ENCODE assay signal across 32 cellular contexts in the genomic region with DNA sequence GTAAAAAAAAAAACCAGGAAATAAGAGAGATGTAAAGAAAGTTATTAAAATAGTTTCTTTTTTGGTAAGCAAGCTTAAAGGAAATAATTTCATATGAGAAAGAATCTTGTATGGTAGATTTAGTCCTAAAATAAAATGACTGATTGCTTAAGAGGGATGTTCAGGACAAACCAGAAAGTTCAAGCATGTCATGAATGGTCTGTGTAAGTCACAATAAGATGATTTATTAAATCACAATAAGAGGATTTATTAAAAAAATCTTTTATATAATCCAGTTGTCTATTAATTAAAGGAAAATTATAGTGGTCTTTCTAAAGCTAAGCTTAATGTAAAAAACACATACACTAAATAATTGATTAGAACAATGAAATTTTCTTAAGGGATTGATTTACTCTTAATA.
DNase-seq lines count a peak whose midpoint lies in the region.
"Had no signal": no experiment of that assay in that cellular context is flagged by ENCODE, and none has a peak within 500 bp of the region (broad histone marks: within the 10 kb centered on the region; RNA-seq: fewer than 3 reads in every experiment).

No MANE protein-coding gene starts in this region.

- H3K9me3 Mint-ChIP-seq in activated naive CD4-positive, alpha-beta T cell treated with anti-CD3 and anti-CD28 coated beads for 36 hours = peaks cover 11% of the 10 kb centered on the region

- no peaks in the 10 kb centered on the region for H3K4me1 ChIP-seq in mesendoderm (ENCODE audit: control insufficient read depth, low read depth, low read length)
- H3K4me1 ChIP-seq: esophagus squamous epithelium had no signal

- H3K27ac Mint-ChIP-seq in activated naive CD4-positive, alpha-beta T cell treated with anti-CD3 and anti-CD28 coated beads for 36 hours = no peak overlapping the region
- H3K27ac Mint-ChIP-seq: activated B cell treated with CpG ODN at 0.5 μM for 24 hours; B cell; CD4-positive, alpha-beta memory T cell; immature natural killer cell; nephron; stimulated activated naive B cell treated with anti-CD40 and anti-IgM and Interleukin-4, amounts not matched to agents 10 μg/mL and 1 μg/mL and 100 μg/mL, for 72 hours; T-helper 1 cell treated with Interleukin-12 subunit alpha and Interleukin-12 subunit beta and Interleukin-4 antibody, amounts not matched to agents 30 μg/mL and 1 μg/mL, for 36 hours had no signal

- no peak overlapping the region for H3K9ac ChIP-seq in mesendoderm (ENCODE audit: low read length)
- H3K9ac ChIP-seq: SK-N-SH had no signal

- H2BK120ac ChIP-seq in mesendoderm (ENCODE audit: low read depth, low read length) = no peak overlapping the region

- no peak overlapping the region for H3K4me3 Mint-ChIP-seq in activated naive CD4-positive, alpha-beta T cell treated with anti-CD3 and anti-CD28 coated beads for 36 hours
- H3K4me3 Mint-ChIP-seq: activated B cell treated with CpG ODN at 0.5 μM for 24 hours; B cell; CD4-positive, alpha-beta memory T cell; immature natural killer cell; nephron; stimulated activated naive B cell treated with anti-CD40 and anti-IgM and Interleukin-4, amounts not matched to agents 10 μg/mL and 1 μg/mL and 100 μg/mL, for 72 hours; T-helper 1 cell treated with Interleukin-12 subunit alpha and Interleukin-12 subunit beta and Interleukin-4 antibody, amounts not matched to agents 30 μg/mL and 1 μg/mL, for 36 hours had no signal

- H4K5ac ChIP-seq in mesendoderm (ENCODE audit: low read length) = no peak overlapping the region

- peak; percentile 43 for DNase-seq in NCI-H748 (lab: John Stamatoyannopoulos, UW; ENCODE audit: unreplicated experiment)
- no peak for DNase-seq in NCI-H748 treated with DMSO at 0.1 percent for 48 hours (lab: John Stamatoyannopoulos, UW)
- DNase-seq in LHCN-M2 (ENCODE audit: low read depth) = peak; percentile 19
- DNase-seq in RPMI7951 (ENCODE audit: low read depth) = peak; percentile 18
- peak; percentile 57 for DNase-seq in mesendoderm
- DNase-seq in activated naive CD4-positive, alpha-beta T cell treated with anti-CD3 and anti-CD28 coated beads for 36 hours = no peak
- no peak for DNase-seq in germinal center (ENCODE audit: low spot score)
- no peak for DNase-seq in dermis blood vessel endothelial cell
- DNase-seq: ACHN; activated B cell treated with CpG ODN at 0.5 μM for 24 hours; activated CD4-positive, alpha-beta T cell treated with anti-CD3 and anti-CD28 coated beads, Interleukin-2, amount 50 U/mL, for 1 hour; activated effector memory CD4-positive, alpha-beta T cell treated with Interleukin-2 at 50 U/mL for 16 hours; activated T-cell treated with anti-CD3 and anti-CD28 coated beads, Interleukin-2, amount 50 U/mL, for 1 hour; caudate nucleus; CD4-positive, alpha-beta memory T cell; esophagus squamous epithelium; immature natural killer cell; Kasumi-1; left colon; NCI-H1105; NCI-H187 treated with DMSO at 0.1 percent for 48 hours; NCI-H2227 treated with DMSO at 0.1 percent for 48 hours; SK-N-SH; stimulated activated naive B cell treated with anti-CD40 and anti-IgM and Interleukin-4, amounts not matched to agents 10 μg/mL and 1 μg/mL and 100 μg/mL, for 72 hours; substantia nigra; trophoblast cell had no signal

- no peak overlapping the region for H3K4ac ChIP-seq in mesendoderm (ENCODE audit: low read depth, low read length)

- no peak overlapping the region for H3K4me2 ChIP-seq in mesendoderm (ENCODE audit: low read length)
- H3K4me2 ChIP-seq: hepatocyte, SK-N-SH had no signal

- CTCF ChIA-PET in activated naive CD4-positive, alpha-beta T cell treated with anti-CD3 and anti-CD28 coated beads for 36 hours (lab: Charles Lee) = interaction anchor here (0.6 kb wide), 1 partner anchor 28 kb away, joined by 3 read pairs; no protein-coding TSS in a partner anchor

- no peaks in the 10 kb centered on the region for H3K79me2 ChIP-seq in mesendoderm (ENCODE audit: control insufficient read depth, insufficient read depth, low read length)
- H3K79me2 ChIP-seq: hepatocyte had no signal

- no peak overlapping the region for H3K27ac ChIP-seq in mesendoderm (ENCODE audit: low read depth, low read length)
- H3K27ac ChIP-seq: esophagus squamous epithelium, hepatocyte, HL-60 had no signal

- H4K8ac ChIP-seq in mesendoderm (ENCODE audit: low read depth, low read length) = no peak overlapping the region

- H2BK15ac ChIP-seq in mesendoderm (replicated peaks; ENCODE audit: low read depth) = no peak overlapping the region

- H3K18ac ChIP-seq in mesendoderm (ENCODE audit: low read length) = no peak overlapping the region

- H3K27me3 ChIP-seq in mesendoderm (ENCODE audit: insufficient read depth, low read length, poor library complexity) = no peaks in the 10 kb centered on the region
- H3K27me3 ChIP-seq: ascending aorta, esophagus squamous epithelium, hepatocyte had no signal

- no peaks in the 10 kb centered on the region for H3K36me3 Mint-ChIP-seq in activated naive CD4-positive, alpha-beta T cell treated with anti-CD3 and anti-CD28 coated beads for 36 hours (ENCODE audit: low read depth)
- H3K36me3 Mint-ChIP-seq: CD4-positive, alpha-beta memory T cell; immature natural killer cell; stimulated activated naive B cell treated with anti-CD40 and anti-IgM and Interleukin-4, amounts not matched to agents 10 μg/mL and 1 μg/mL and 100 μg/mL, for 72 hours had no signal

- H3K23ac ChIP-seq in mesendoderm (ENCODE audit: low read length) = no peak overlapping the region

- H3K4me3 ChIP-seq in mesendoderm (ENCODE audit: low read length) = no peak overlapping the region
- H3K4me3 ChIP-seq: ascending aorta, esophagus squamous epithelium, hepatocyte had no signal

- intact Hi-C loops in activated naive CD4-positive, alpha-beta T cell treated with anti-CD3 and anti-CD28 coated beads for 36 hours (cut with micrococcal nuclease) = no loop called here

- no peaks in the 10 kb centered on the region for H3K27me3 Mint-ChIP-seq in activated naive CD4-positive, alpha-beta T cell treated with anti-CD3 and anti-CD28 coated beads for 36 hours (ENCODE audit: low read depth)
- H3K27me3 Mint-ChIP-seq: activated B cell treated with CpG ODN at 0.5 μM for 24 hours; B cell; CD4-positive, alpha-beta memory T cell; stimulated activated naive B cell treated with anti-CD40 and anti-IgM and Interleukin-4, amounts not matched to agents 10 μg/mL and 1 μg/mL and 100 μg/mL, for 72 hours had no signal

- H3K36me3 ChIP-seq in mesendoderm (ENCODE audit: control insufficient read depth, insufficient read depth, low read length) = no peaks in the 10 kb centered on the region
- H3K36me3 ChIP-seq: ascending aorta, esophagus squamous epithelium had no signal

- H3K4me1 Mint-ChIP-seq in activated naive CD4-positive, alpha-beta T cell treated with anti-CD3 and anti-CD28 coated beads for 36 hours (ENCODE audit: low read depth) = no peaks in the 10 kb centered on the region
- H3K4me1 Mint-ChIP-seq: activated B cell treated with CpG ODN at 0.5 μM for 24 hours; B cell; CD4-positive, alpha-beta memory T cell; immature natural killer cell; nephron; stimulated activated naive B cell treated with anti-CD40 and anti-IgM and Interleukin-4, amounts not matched to agents 10 μg/mL and 1 μg/mL and 100 μg/mL, for 72 hours had no signal

- H3K79me1 ChIP-seq in mesendoderm (ENCODE audit: low read length) = no peaks in the 10 kb centered on the region

- H2BK5ac ChIP-seq in mesendoderm (ENCODE audit: low read length) = no peak overlapping the region

- H3K56ac ChIP-seq in mesendoderm (ENCODE audit: low read length) = no peak overlapping the region

- no peak overlapping the region for H2AK5ac ChIP-seq in mesendoderm (ENCODE audit: low read length)

Comparison
In these comparisons a context has a peak if more than half of its experiments do, and no peak if none do; other contexts are left out.
1. DNase-seq: peak in NCI-H748 (single experiment), LHCN-M2 (single experiment), RPMI7951 (single experiment) and mesendoderm (single experiment); none in NCI-H748 treated with DMSO at 0.1 percent for 48 hours (single experiment), activated naive CD4-positive, alpha-beta T cell treated with anti-CD3 and anti-CD28 coated beads for 36 hours (single experiment), germinal center (single experiment) and dermis blood vessel endothelial cell (single experiment).